Comparison of ENCODE assay signal across 35 cellular contexts in the genomic region with DNA sequence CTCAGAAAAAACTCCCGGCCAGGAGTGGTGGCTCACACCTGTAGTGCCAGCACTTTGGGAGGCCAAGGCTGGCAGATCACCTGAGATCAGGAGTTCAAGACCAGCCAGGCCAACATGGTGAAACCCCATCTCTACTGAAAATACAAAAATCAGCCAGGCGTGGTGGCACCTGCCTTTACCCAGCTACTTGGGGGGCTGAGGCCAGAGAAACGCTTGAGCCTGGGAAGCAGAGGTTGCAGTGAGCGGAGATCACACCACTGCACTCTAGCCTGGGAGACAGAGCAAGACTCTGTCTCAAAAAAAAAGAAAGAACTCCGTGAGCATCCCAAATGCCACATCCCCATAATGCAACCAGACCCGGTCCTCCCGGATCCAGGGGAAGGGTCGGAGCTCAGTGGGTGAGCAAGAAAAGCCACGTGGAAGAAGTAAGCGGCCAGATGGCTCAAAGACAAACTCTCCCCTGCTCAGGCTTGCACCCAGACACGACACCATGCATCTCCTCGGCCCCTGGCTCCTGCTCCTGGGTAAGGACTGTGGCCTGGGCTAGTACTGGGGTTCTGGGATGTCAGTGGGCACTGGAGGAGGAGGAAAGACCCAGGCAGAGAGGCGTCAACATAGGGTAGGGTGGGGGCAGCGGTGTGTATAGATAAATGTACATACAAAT. TPM values are rescaled to one million over a fixed set of nuclear protein-coding genes. Genes with fewer than 3 reads are reported as not detected.
A peak's percentile ranks its signal among the peaks of the same experiment; 100 is the strongest.
DNase-seq lines count a peak whose midpoint lies in the region; TF ChIP-seq lines count a peak whose summit lies in the region.
"Had no signal": no experiment of that assay in that cellular context is flagged by ENCODE, and none has a peak within 500 bp of the region (broad histone marks: within the 10 kb centered on the region; RNA-seq: fewer than 3 reads in every experiment).

No MANE protein-coding gene starts in this region.

- H3K4me3 Mint-ChIP-seq in neural crest cell (no peak overlapping the region), type B pancreatic cell (no peak overlapping the region)
- H3K4me3 Mint-ChIP-seq: activated CD4-positive, alpha-beta memory T cell treated with anti-CD3 and anti-CD28 coated beads for 36 hours; CD4-positive, CD25-positive, alpha-beta regulatory T cell had no signal

- DNase-seq in neural crest cell (ENCODE audit: low read depth, low spot score) (no peak), colonic mucosa (no peak), type B pancreatic cell (ENCODE audit: extremely low spot score, unreplicated experiment) (no peak)
- no peak for DNase-seq in activated naive CD4-positive, alpha-beta T cell treated with anti-CD3 and anti-CD28 coated beads, Interleukin-2, amount 50 U/mL, for 16 hours
- DNase-seq: activated CD4-positive, alpha-beta memory T cell treated with anti-CD3 and anti-CD28 coated beads for 36 hours; activated naive CD4-positive, alpha-beta T cell; activated T-cell treated with anti-CD3 and anti-CD28 coated beads, Interleukin-2, amount 50 U/mL, for 72 hours; CD4-positive, CD25-positive, alpha-beta regulatory T cell; cerebellar nuclear complex; dorsolateral prefrontal cortex; foreskin fibroblast; islet precursor cell; KG1; mesendoderm; MG63; NCI-H1105 treated with DMSO at 0.1 percent for 48 hours; NCI-H1930; NCI-H2171 treated with DMSO at 0.1 percent for 48 hours; NCI-H510A; sigmoid colon; stimulated activated CD4-positive, alpha-beta T cell treated with anti-CD3 and anti-CD28 coated beads, Interleukin-15, amount 100 ng/mL, for 24 hours; stimulated activated CD4-positive, alpha-beta T cell treated with anti-CD3 and anti-CD28 coated beads, Interleukin-4, amount 100 ng/mL, for 4 hours; upper lobe of right lung had no signal

- H3K4me2 ChIP-seq in OCI-LY3 (ENCODE audit: low read length) = peak overlapping the region; percentile 91

- H3K79me2 ChIP-seq in OCI-LY3 (ENCODE audit: low read length) = peaks cover 63% of the 10 kb centered on the region

- no peaks in the 10 kb centered on the region for H3K36me3 Mint-ChIP-seq in neural crest cell (ENCODE audit: low read depth)
- no peaks in the 10 kb centered on the region for H3K36me3 Mint-ChIP-seq in type B pancreatic cell
- H3K36me3 Mint-ChIP-seq: activated CD4-positive, alpha-beta memory T cell treated with anti-CD3 and anti-CD28 coated beads for 36 hours; CD4-positive, CD25-positive, alpha-beta regulatory T cell had no signal

- no peaks in the 10 kb centered on the region for H3K27me3 ChIP-seq in OCI-LY3 (ENCODE audit: low read depth, low read length)
- no peaks in the 10 kb centered on the region for H3K27me3 ChIP-seq in colonic mucosa
- H3K27me3 ChIP-seq: MG63 had no signal

- H3K4me1 Mint-ChIP-seq in neural crest cell (no peaks in the 10 kb centered on the region), type B pancreatic cell (ENCODE audit: unreplicated experiment) (peaks cover 8% of the 10 kb centered on the region)

- 0 out of 2 replicates have a peak, but pooled peaks cover 4% of the 10 kb centered on the region for H3K9me3 ChIP-seq in OCI-LY3 (ENCODE audit: insufficient read depth, low read length)
- no peaks in the 10 kb centered on the region for H3K9me3 ChIP-seq in colonic mucosa
- H3K9me3 ChIP-seq: esophagus muscularis mucosa, left lung, MG63, sigmoid colon, suprapubic skin, upper lobe of right lung had no signal

- H4K20me1 ChIP-seq in OCI-LY3 (ENCODE audit: insufficient read depth, low read length) = peaks cover 24% of the 10 kb centered on the region

- H3K4me3 ChIP-seq in GM08714 (ENCODE audit: low read length) (peak overlapping the region; percentile 86; the same call in 1 of the 2 replicates), OCI-LY3 (ENCODE audit: low read length) (peak overlapping the region; percentile 82), colonic mucosa (no peak overlapping the region)
- H3K4me3 ChIP-seq: dorsolateral prefrontal cortex, esophagus muscularis mucosa, left lung, MG63, sigmoid colon, suprapubic skin, upper lobe of right lung had no signal

- H3K4me1 ChIP-seq in OCI-LY3 (ENCODE audit: low read length) (peaks cover 74% of the 10 kb centered on the region), colonic mucosa (no peaks in the 10 kb centered on the region)
- H3K4me1 ChIP-seq: esophagus muscularis mucosa, sigmoid colon, suprapubic skin, upper lobe of right lung had no signal

- H3K27me3 Mint-ChIP-seq in neural crest cell (ENCODE audit: low read depth) (peaks cover 11% of the 10 kb centered on the region), type B pancreatic cell (no peaks in the 10 kb centered on the region)

- H3K27ac Mint-ChIP-seq in neural crest cell (ENCODE audit: unreplicated experiment) (peak overlapping the region; percentile 6), type B pancreatic cell (no peak overlapping the region)
- H3K27ac Mint-ChIP-seq: activated CD4-positive, alpha-beta memory T cell treated with anti-CD3 and anti-CD28 coated beads for 36 hours; CD4-positive, CD25-positive, alpha-beta regulatory T cell; progenitor cell of endocrine pancreas had no signal

- H3K9me3 Mint-ChIP-seq in neural crest cell (no peaks in the 10 kb centered on the region), type B pancreatic cell (no peaks in the 10 kb centered on the region)
- H3K9me3 Mint-ChIP-seq: activated CD4-positive, alpha-beta memory T cell treated with anti-CD3 and anti-CD28 coated beads for 36 hours; activated T-cell treated with anti-CD3 and anti-CD28 coated beads, Interleukin-2, amount 50 U/mL, for 72 hours; CD4-positive, CD25-positive, alpha-beta regulatory T cell had no signal

- peak; percentile 9 for TF ChIP-seq POLR2A in GM15510 (IDR thresholded peaks at IDR 0.05; ENCODE audit: borderline replicate concordance, extremely low read depth, insufficient read length)

- H2AFZ ChIP-seq in OCI-LY3 (ENCODE audit: low read depth, low read length) = no peak overlapping the region

- H3K27ac ChIP-seq in OCI-LY3 (ENCODE audit: low read length) = peak overlapping the region; percentile 86
- no peak overlapping the region for H3K27ac ChIP-seq in colonic mucosa
- H3K27ac ChIP-seq: dorsolateral prefrontal cortex, esophagus muscularis mucosa, left lung, RWPE1, sigmoid colon, suprapubic skin, upper lobe of right lung had no signal

- peaks cover 62% of the 10 kb centered on the region for H3K36me3 ChIP-seq in OCI-LY3 (replicated peaks; ENCODE audit: low read depth, low read length)
- H3K36me3 ChIP-seq in colonic mucosa = no peaks in the 10 kb centered on the region
- H3K36me3 ChIP-seq: esophagus muscularis mucosa, left lung, MG63, sigmoid colon, suprapubic skin, upper lobe of right lung had no signal

- H3K9ac ChIP-seq in OCI-LY3 (ENCODE audit: low read length) (peak overlapping the region; percentile 88; the same call in 1 of the 2 replicates), colonic mucosa (ENCODE audit: low read depth in 2 of 2, low read length in 2 of 2) (no peak overlapping the region)

- TF ChIP-seq CTCF in OCI-LY3 (IDR thresholded peaks at IDR 0.05; ENCODE audit: low read depth, low read length) (no peak), neural crest cell (conservative IDR thresholded peaks at IDR 0.05) (no peak), colonic mucosa (IDR thresholded peaks at IDR 0.05) (no peak), type B pancreatic cell (conservative IDR thresholded peaks at IDR 0.05) (no peak)

- intact Hi-C loops in colonic mucosa (cut with DNase I) = no loop called here

RNA-seq across cellular contexts. Expression of gene CD22, which starts 2.7 kb away (rescaled TPM):
- not detected in 2 replicates for total RNA-seq in neural crest cell
- 1 to 10 TPM; 1.6 to 3.0 TPM for total RNA-seq in colonic mucosa
- 0.92 and 2.1 TPM in 2 replicates for total RNA-seq in type B pancreatic cell (ENCODE audit: low replicate concordance)
- total RNA-seq: Daoy, suprapubic skin had no signal

RNA-seq across cellular contexts. Expression of gene FFAR1, which starts 16.0 kb away (rescaled TPM):
- not detected in 2 replicates for total RNA-seq in neural crest cell
- total RNA-seq in colonic mucosa = not detected
- 2.1 and 2.7 TPM in 2 replicates for total RNA-seq in type B pancreatic cell (ENCODE audit: low replicate concordance)
- total RNA-seq: CD4-positive, CD25-positive, alpha-beta regulatory T cell; Daoy; esophagus muscularis mucosa; H4; left lung; myocyte; sigmoid colon; suprapubic skin; upper lobe of right lung had no signal

RNA-seq across cellular contexts. Expression of gene FFAR3, which starts 26.6 kb away (rescaled TPM):
- total RNA-seq in neural crest cell = not detected in 2 replicates
- under 1 TPM in 1 of 2 donors, not detected in 1; 0.27 TPM for total RNA-seq in colonic mucosa
- 0.34 and 0.45 TPM in 2 replicates for total RNA-seq in type B pancreatic cell (ENCODE audit: low replicate concordance)
- total RNA-seq: Daoy, myocyte, progenitor cell of endocrine pancreas, suprapubic skin, upper lobe of right lung had no signal

RNA-seq across cellular contexts. Expression of gene GPR42, which starts 39.2 kb away (rescaled TPM):
- not detected in 2 replicates for total RNA-seq in neural crest cell
- total RNA-seq in colonic mucosa = not detected
- total RNA-seq in type B pancreatic cell (ENCODE audit: low replicate concordance) = not detected in 2 replicates
- total RNA-seq: CD4-positive, CD25-positive, alpha-beta regulatory T cell; Daoy; HT1080; left lung; myocyte; progenitor cell of endocrine pancreas; suprapubic skin; upper lobe of right lung had no signal

RNA-seq across cellular contexts. Expression of gene MAG, which starts 39.7 kb away (rescaled TPM):
- total RNA-seq in neural crest cell = not detected in 2 replicates
- not detected for total RNA-seq in colonic mucosa
- total RNA-seq in type B pancreatic cell (ENCODE audit: low replicate concordance) = 2.1 TPM in 1 of 2 replicates, not detected in the other
- total RNA-seq: CD4-positive, CD25-positive, alpha-beta regulatory T cell; Daoy; H4; HT1080; left lung; myocyte; suprapubic skin; upper lobe of right lung had no signal
